In the genomic region with DNA sequence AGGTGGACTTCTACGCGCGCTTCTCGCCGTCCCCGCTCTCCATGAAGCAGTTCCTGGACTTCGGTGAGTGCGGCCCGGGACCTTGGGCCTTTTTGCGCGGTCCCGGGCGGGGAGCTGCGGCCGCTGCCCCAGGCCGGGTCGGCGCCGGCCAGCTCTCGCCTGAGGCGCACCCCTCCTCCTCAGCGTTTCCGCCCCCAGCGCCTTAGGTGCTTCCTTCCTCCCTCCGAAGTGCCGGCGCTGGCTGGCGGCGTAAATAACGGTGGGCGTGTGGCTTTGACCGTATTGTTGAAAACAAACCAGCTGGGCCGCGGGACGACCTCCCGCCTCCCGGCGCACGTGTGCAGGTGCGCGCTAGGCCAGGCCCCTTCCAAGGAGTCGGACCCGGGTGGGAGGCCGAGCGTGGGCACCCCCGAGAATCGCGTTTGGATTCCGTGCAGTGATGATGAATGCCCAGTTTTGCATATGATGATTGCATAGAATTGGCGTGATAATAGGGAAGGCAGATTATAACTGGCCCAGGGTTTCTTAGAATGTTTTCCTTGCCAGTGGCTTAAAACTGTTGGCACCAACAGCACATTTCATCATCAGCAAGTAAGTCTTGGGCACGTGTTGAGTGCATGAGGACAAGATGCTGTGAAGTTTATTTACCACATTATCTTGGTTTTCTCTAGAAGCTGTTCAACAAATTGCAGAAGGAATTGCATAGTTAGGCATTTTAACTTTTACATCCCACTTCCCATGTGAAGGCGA, we compare ENCODE assay signal across 8 cellular contexts. TPM values are rescaled to one million over a fixed set of nuclear protein-coding genes. Genes with fewer than 3 reads are reported as not detected.
DNase-seq lines count a peak whose midpoint lies in the region; TF ChIP-seq lines count a peak whose summit lies in the region.

No MANE protein-coding gene starts in this region.

- peak overlapping the region; percentile 53 for H2AFZ ChIP-seq in Loucy (ENCODE audit: low read length)
- H2AFZ ChIP-seq in smooth muscle cell (ENCODE audit: low read depth), result peak overlapping the region; percentile 90

- peaks cover 21% of the 10 kb centered on the region for H3K27me3 Mint-ChIP-seq in T-helper 2 cell treated with Interferon-gamma antibody and Interleukin-4, amounts not matched to agents 5 μg/mL and 100 μg/mL, for 36 hours (ENCODE audit: low read depth)

- peaks cover 25% of the 10 kb centered on the region for H3K36me3 Mint-ChIP-seq in T-helper 2 cell treated with Interferon-gamma antibody and Interleukin-4, amounts not matched to agents 5 μg/mL and 100 μg/mL, for 36 hours (ENCODE audit: low read depth)

- H3K4me1 ChIP-seq in HAP-1 (peaks cover 27% of the 10 kb centered on the region), Loucy (ENCODE audit: insufficient read depth, low read length, poor library complexity, severe bottlenecking) (peaks cover 2% of the 10 kb centered on the region), iPS-15b (ENCODE audit: control insufficient read depth, insufficient read depth, low read length) (peaks cover 28% of the 10 kb centered on the region), smooth muscle cell (ENCODE audit: low read depth) (peaks cover 32% of the 10 kb centered on the region)

- peak overlapping the region; percentile 90 for H3K4me3 Mint-ChIP-seq in T-helper 2 cell treated with Interferon-gamma antibody and Interleukin-4, amounts not matched to agents 5 μg/mL and 100 μg/mL, for 36 hours

- 2% methylated on average over 52 of the region's 52 CpGs for WGBS in smooth muscle cell (ENCODE audit: low lambda C conversion rate)

- H3F3A ChIP-seq in Loucy (ENCODE audit: low read depth), result no peaks in the 10 kb centered on the region
- peaks cover 11% of the 10 kb centered on the region for H3F3A ChIP-seq in smooth muscle cell (ENCODE audit: low read depth)

- H3K27ac ChIP-seq in smooth muscle cell (ENCODE audit: low read depth), result peak overlapping the region; percentile 67

- H3K4me3 ChIP-seq in HAP-1, result peak overlapping the region; percentile 54
- peak overlapping the region; percentile 75 for H3K4me3 ChIP-seq in Loucy (ENCODE audit: low read length, poor library complexity, severe bottlenecking)
- peak overlapping the region; percentile 78 for H3K4me3 ChIP-seq in astrocyte of the cerebellum (ENCODE audit: low read depth, low read length)
- peak overlapping the region; percentile 92 for H3K4me3 ChIP-seq in iPS-15b (ENCODE audit: low read depth, low read length)
- H3K4me3 ChIP-seq in smooth muscle cell, result peak overlapping the region; percentile 88

- H3K79me2 ChIP-seq in Loucy (ENCODE audit: insufficient read depth, low read length) (peaks cover 62% of the 10 kb centered on the region), smooth muscle cell (ENCODE audit: low read depth) (peaks cover 28% of the 10 kb centered on the region)

- DNase-seq in GM10266 (ENCODE audit: extremely low spot score) (peak; percentile 81), HAP-1 (ENCODE audit: low spot score in 2 of 2) (peak; percentile 61 to 83), astrocyte of the cerebellum (ENCODE audit: low read depth) (no peak), smooth muscle cell (lab: John Stamatoyannopoulos, UW; ENCODE audit: unreplicated experiment) (peak; percentile 43), inferior parietal cortex (ENCODE audit: extremely low spot score) (no peak)
- DNase-seq in T-helper 2 cell treated with Interferon-gamma antibody and Interleukin-4, amounts not matched to agents 5 μg/mL and 100 μg/mL, for 36 hours (ENCODE audit: low spot score), result peak; percentile 74

- H3K9me3 ChIP-seq in HAP-1 (no peaks in the 10 kb centered on the region), Loucy (ENCODE audit: insufficient read depth, low read depth, low read length) (no peaks in the 10 kb centered on the region), iPS-15b (ENCODE audit: control insufficient read depth, insufficient read depth, low read length) (no peaks in the 10 kb centered on the region), smooth muscle cell (replicated peaks; ENCODE audit: low read depth) (no peaks in the 10 kb centered on the region)

- H3K9ac ChIP-seq in Loucy (ENCODE audit: low read depth, low read length, poor library complexity, severe bottlenecking), result peak overlapping the region; percentile 77
- H3K9ac ChIP-seq in iPS-15b (ENCODE audit: low read depth, low read length), result no peak overlapping the region
- peak overlapping the region; percentile 76 for H3K9ac ChIP-seq in smooth muscle cell (ENCODE audit: low read depth)

- H3K4me2 ChIP-seq in Loucy (ENCODE audit: low read depth, low read length, poor library complexity, severe bottlenecking), result peak overlapping the region; percentile 75
- peak overlapping the region; percentile 94 for H3K4me2 ChIP-seq in smooth muscle cell

- no peaks in the 10 kb centered on the region for H3K9me2 ChIP-seq in Loucy (replicated peaks; ENCODE audit: low read depth, low read length)

- H3K4me1 Mint-ChIP-seq in T-helper 2 cell treated with Interferon-gamma antibody and Interleukin-4, amounts not matched to agents 5 μg/mL and 100 μg/mL, for 36 hours (ENCODE audit: low read depth), result peaks cover 30% of the 10 kb centered on the region

- H4K20me1 ChIP-seq in Loucy (ENCODE audit: insufficient read depth, low read length, poor library complexity, severe bottlenecking), result peaks cover 19% of the 10 kb centered on the region
- H4K20me1 ChIP-seq in smooth muscle cell (ENCODE audit: low read depth), result peaks cover 49% of the 10 kb centered on the region

- in situ Hi-C loops in HAP-1 (cut with MboI; ENCODE audit: low sequenced_read_pairs), result no loop called here
- in situ Hi-C loops in astrocyte of the cerebellum (cut with HindIII; ENCODE audit: low sequenced_read_pairs), result no loop called here

- TF ChIP-seq CTCF in GM10266 (IDR thresholded peaks at IDR 0.05; ENCODE audit: control insufficient read depth, insufficient read depth, low read depth, missing control alignments) (no peak), Loucy (conservative IDR thresholded peaks at IDR 0.05; ENCODE audit: low read length) (no peak), astrocyte of the cerebellum (IDR thresholded peaks at IDR 0.05; ENCODE audit: low read depth, low read length, missing control alignments) (no peak), smooth muscle cell (IDR thresholded peaks at IDR 0.05; ENCODE audit: borderline replicate concordance, insufficient read depth, poor library complexity, severe bottlenecking) (no peak)

- peak overlapping the region; percentile 83 for H3K27ac Mint-ChIP-seq in T-helper 2 cell treated with Interferon-gamma antibody and Interleukin-4, amounts not matched to agents 5 μg/mL and 100 μg/mL, for 36 hours

- H3K36me3 ChIP-seq in HAP-1 (replicated peaks), result no peaks in the 10 kb centered on the region
- H3K36me3 ChIP-seq in Loucy (ENCODE audit: insufficient read depth, low read length), result no peaks in the 10 kb centered on the region
- H3K36me3 ChIP-seq in iPS-15b (ENCODE audit: control insufficient read depth, insufficient read depth, low read length), result peaks cover 2% of the 10 kb centered on the region
- H3K36me3 ChIP-seq in smooth muscle cell (ENCODE audit: low read depth), result no peaks in the 10 kb centered on the region

- H3K9me3 Mint-ChIP-seq in T-helper 2 cell treated with Interferon-gamma antibody and Interleukin-4, amounts not matched to agents 5 μg/mL and 100 μg/mL, for 36 hours, result no peaks in the 10 kb centered on the region

- H3K27me3 ChIP-seq in HAP-1 (ENCODE audit: low read depth) (no peaks in the 10 kb centered on the region), Loucy (ENCODE audit: insufficient read depth, low read length, poor library complexity, severe bottlenecking) (peaks cover 11% of the 10 kb centered on the region), iPS-15b (ENCODE audit: control insufficient read depth, insufficient read depth, low read length) (no peaks in the 10 kb centered on the region), smooth muscle cell (ENCODE audit: low read depth) (no peaks in the 10 kb centered on the region)

RNA-seq across cellular contexts. Expression of gene PDK1, which starts 0.6 kb away (rescaled TPM):
- 33.9 and 39.5 TPM in 2 replicates for total RNA-seq in smooth muscle cell
- polyA plus RNA-seq in smooth muscle cell, result 18.0 and 29.1 TPM in 2 replicates

Comparison
In these comparisons a context has a peak if more than half of its experiments do, and no peak if none do; other contexts are left out.
1. DNase-seq: peak in GM10266 (single experiment), HAP-1 (2 of 2), T-helper 2 cell treated with Interferon-gamma antibody and Interleukin-4, amounts not matched to agents 5 μg/mL and 100 μg/mL, for 36 hours (single experiment) and smooth muscle cell (single experiment); none in astrocyte of the cerebellum (single experiment) and inferior parietal cortex (single experiment).
2. Peak in every context shown above with its lines, with median percentiles within 50 percentile points of each other: H3K4me3 ChIP-seq.